1 cellular context compared by ENCODE assay signal in the genomic region with DNA sequence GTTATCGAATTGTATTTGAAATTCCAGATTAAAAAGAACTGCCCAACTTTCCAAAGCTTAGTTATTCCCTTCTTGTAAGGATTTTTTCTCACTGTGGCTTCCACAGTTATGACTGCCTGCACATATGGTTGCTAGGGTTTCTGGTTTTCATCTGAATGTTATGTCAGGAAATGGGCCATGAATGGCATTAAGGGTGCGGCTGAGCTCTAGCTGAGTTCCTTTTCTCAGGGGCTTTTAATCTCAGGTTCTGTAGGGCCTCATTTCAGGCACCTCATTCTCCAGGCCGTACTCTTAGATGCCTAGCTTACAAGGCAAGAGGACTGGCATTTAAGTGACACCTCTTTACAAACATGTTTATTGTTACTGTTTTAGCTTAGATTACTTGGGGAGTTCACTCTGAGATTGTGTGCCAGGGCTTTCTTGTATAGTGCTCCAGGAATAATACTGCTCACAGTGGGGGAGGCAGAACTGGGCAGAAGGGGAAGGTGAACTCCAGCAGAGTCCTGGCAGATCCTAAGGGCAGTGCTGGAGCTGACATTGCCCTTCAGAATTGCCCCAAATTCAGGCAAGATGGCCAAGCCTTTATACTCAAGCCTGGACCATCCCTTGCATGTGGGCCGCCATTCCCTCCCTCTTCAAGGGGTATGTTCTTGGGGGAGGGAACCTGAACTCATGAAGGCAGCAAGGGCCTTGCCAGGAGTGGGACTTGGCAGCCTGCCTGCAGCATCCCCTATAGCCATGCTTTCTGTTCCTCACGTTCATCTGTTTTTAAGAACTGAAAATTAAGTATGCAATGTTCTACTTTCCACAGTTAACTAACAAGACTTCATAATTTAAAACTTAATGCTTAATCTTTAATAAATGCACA.
TF ChIP-seq lines count a peak whose summit lies in the region.

No MANE protein-coding gene starts in this region.

TF ChIP-seq in H1, 55 proteins besides CTCF, POLR2A, EP300 and RAD21:
- TF ChIP-seq HDAC6 (IDR thresholded peaks at IDR 0.05; ENCODE audit: low read depth, low read length) (no peak), NANOG (IDR thresholded peaks at IDR 0.05; ENCODE audit: insufficient read depth, low read depth, low read length, poor library complexity, severe bottlenecking) (peak; percentile 25)
